Comparison of ENCODE assay signal across 9 cellular contexts in genomic region chr1:227948493-227949260, GRCh38. TPM values are rescaled to one million over a fixed set of nuclear protein-coding genes. Genes with fewer than 3 reads are reported as not detected.
DNase-seq lines count a peak whose midpoint lies in the region; ATAC-seq and TF ChIP-seq lines count a peak whose summit lies in the region.
"Had no signal": no experiment of that assay in that cellular context is flagged by ENCODE, and none has a peak within 500 bp of the region (broad histone marks: within the 10 kb centered on the region; RNA-seq: fewer than 3 reads in every experiment).

No MANE protein-coding gene starts in this region.

- no peak overlapping the region for H3K27ac Mint-ChIP-seq in activated CD4-positive, alpha-beta memory T cell treated with anti-CD3 and anti-CD28 coated beads for 36 hours
- H3K27ac Mint-ChIP-seq in stimulated activated naive B cell treated with anti-CD40 and anti-IgM and Interleukin-4, amounts not matched to agents 10 μg/mL and 1 μg/mL and 100 μg/mL, for 72 hours, result no peak overlapping the region

- H2AFZ ChIP-seq in OCI-LY7 (ENCODE audit: low read length), result no peak overlapping the region

- H3K27me3 Mint-ChIP-seq in activated CD4-positive, alpha-beta memory T cell treated with anti-CD3 and anti-CD28 coated beads for 36 hours, result peaks cover 15% of the 10 kb centered on the region
- H3K27me3 Mint-ChIP-seq in stimulated activated naive B cell treated with anti-CD40 and anti-IgM and Interleukin-4, amounts not matched to agents 10 μg/mL and 1 μg/mL and 100 μg/mL, for 72 hours, result peaks cover 51 to 69% of the 10 kb centered on the region in 2 donors

- H3K4me3 ChIP-seq in iPS-15b (ENCODE audit: low read depth, low read length) (peak overlapping the region; percentile 59), OCI-LY7 (ENCODE audit: low read depth, low read length, poor library complexity, severe bottlenecking) (no peak overlapping the region)

- H3K9me3 ChIP-seq in iPS-15b (ENCODE audit: control insufficient read depth, insufficient read depth, low read length), result no peaks in the 10 kb centered on the region
- no peaks in the 10 kb centered on the region for H3K9me3 ChIP-seq in OCI-LY7 (ENCODE audit: low read length)

- CTCF ChIA-PET in activated CD4-positive, alpha-beta memory T cell treated with anti-CD3 and anti-CD28 coated beads for 36 hours (lab: Charles Lee), result interaction anchor here (0.6 to 8.2 kb wide), 3 partner anchors 185 to 539 kb away, joined by 3 to 106 read pairs (median 6); no protein-coding TSS in a partner anchor
- CTCF ChIA-PET in OCI-LY7 (lab: Charles Lee; ENCODE audit: unreplicated experiment), result no interaction called here

- no peak overlapping the region for H3K9ac ChIP-seq in iPS-15b (ENCODE audit: low read depth, low read length)

- H3K27ac ChIP-seq in OCI-LY7 (ENCODE audit: low read depth, low read length, poor library complexity, severe bottlenecking), result no peak overlapping the region

- no peaks in the 10 kb centered on the region for H4K20me1 ChIP-seq in OCI-LY7 (ENCODE audit: insufficient read depth, low read length)

- intact Hi-C loops in activated CD4-positive, alpha-beta memory T cell treated with anti-CD3 and anti-CD28 coated beads for 36 hours (cut with micrococcal nuclease), result no loop called here
- intact Hi-C loops in OCI-LY7 (cut with micrococcal nuclease; ENCODE audit: unreplicated experiment), result no loop called here

- no peaks in the 10 kb centered on the region for H3K79me2 ChIP-seq in OCI-LY7 (ENCODE audit: insufficient read depth, low read depth, low read length)

- peaks cover 12% of the 10 kb centered on the region for H3K27me3 ChIP-seq in iPS-15b (ENCODE audit: control insufficient read depth, insufficient read depth, low read length)

- no TSS peak for BruUV-seq in OCI-LY7 (replicated peaks; lab: Mats Ljungman, UMichigan)

- no peaks in the 10 kb centered on the region for H3K4me1 ChIP-seq in iPS-15b (ENCODE audit: control insufficient read depth, insufficient read depth, low read length)
- no peaks in the 10 kb centered on the region for H3K4me1 ChIP-seq in OCI-LY7 (ENCODE audit: insufficient read depth, low read length, poor library complexity, severe bottlenecking)

- no peaks in the 10 kb centered on the region for H3K9me2 ChIP-seq in OCI-LY7 (ENCODE audit: insufficient read depth, low read length)

- H3K9me3 Mint-ChIP-seq in activated CD4-positive, alpha-beta memory T cell treated with anti-CD3 and anti-CD28 coated beads for 36 hours, result no peaks in the 10 kb centered on the region
- peaks cover under 1 to 2% of the 10 kb centered on the region in 2 donors for H3K9me3 Mint-ChIP-seq in stimulated activated naive B cell treated with anti-CD40 and anti-IgM and Interleukin-4, amounts not matched to agents 10 μg/mL and 1 μg/mL and 100 μg/mL, for 72 hours

- ATAC-seq in stimulated activated naive B cell treated with anti-CD40 and anti-IgM and Interleukin-4, amounts not matched to agents 10 μg/mL and 1 μg/mL and 100 μg/mL, for 72 hours (replicated peaks), result no peak
- no peak for ATAC-seq in GM21528 (IDR thresholded peaks at IDR 0.05; ENCODE audit: low FRiP score, unreplicated experiment)

- H3K4me1 Mint-ChIP-seq in activated CD4-positive, alpha-beta memory T cell treated with anti-CD3 and anti-CD28 coated beads for 36 hours (ENCODE audit: low read depth), result peaks cover 7% of the 10 kb centered on the region
- H3K4me1 Mint-ChIP-seq in stimulated activated naive B cell treated with anti-CD40 and anti-IgM and Interleukin-4, amounts not matched to agents 10 μg/mL and 1 μg/mL and 100 μg/mL, for 72 hours, result peaks cover 12 to 21% of the 10 kb centered on the region in 2 donors

- H3K36me3 Mint-ChIP-seq in activated CD4-positive, alpha-beta memory T cell treated with anti-CD3 and anti-CD28 coated beads for 36 hours, result no peaks in the 10 kb centered on the region
- no peaks in the 10 kb centered on the region for H3K36me3 Mint-ChIP-seq in stimulated activated naive B cell treated with anti-CD40 and anti-IgM and Interleukin-4, amounts not matched to agents 10 μg/mL and 1 μg/mL and 100 μg/mL, for 72 hours

- DNase-seq in NCI-H510A treated with DMSO at 0.1 percent for 48 hours (lab: John Stamatoyannopoulos, UW), result peak; percentile 11
- DNase-seq in NCI-H510A (lab: John Stamatoyannopoulos, UW), result no peak
- DNase-seq in activated CD4-positive, alpha-beta memory T cell treated with anti-CD3 and anti-CD28 coated beads for 36 hours, result no peak
- no peak for DNase-seq in stimulated activated naive B cell treated with anti-CD40 and anti-IgM and Interleukin-4, amounts not matched to agents 10 μg/mL and 1 μg/mL and 100 μg/mL, for 72 hours
- no peak for DNase-seq in cortex of kidney (lab: John Stamatoyannopoulos, UW)
- DNase-seq in OCI-LY7 (ENCODE audit: low spot score), result no peak
- DNase-seq: occipital lobe had no signal

- POLR2A ChIA-PET in activated CD4-positive, alpha-beta memory T cell treated with anti-CD3 and anti-CD28 coated beads for 36 hours (lab: Charles Lee), result interaction anchor here (0.6 kb wide), 1 partner anchor 64 kb away, joined by 3 read pairs; no protein-coding TSS in a partner anchor
- POLR2A ChIA-PET in OCI-LY7 (lab: Charles Lee), result no interaction called here

- TF ChIP-seq CTCF in OCI-LY7 (conservative IDR thresholded peaks at IDR 0.05; ENCODE audit: low read length), result no peak

- H3K4me3 Mint-ChIP-seq in activated CD4-positive, alpha-beta memory T cell treated with anti-CD3 and anti-CD28 coated beads for 36 hours, result peak overlapping the region; percentile 59
- H3K4me3 Mint-ChIP-seq in stimulated activated naive B cell treated with anti-CD40 and anti-IgM and Interleukin-4, amounts not matched to agents 10 μg/mL and 1 μg/mL and 100 μg/mL, for 72 hours, result peak overlapping the region; percentile 41 to 58

- no peak overlapping the region for H3K4me2 ChIP-seq in OCI-LY7 (ENCODE audit: low read length)

- H3K36me3 ChIP-seq in iPS-15b (ENCODE audit: control insufficient read depth, insufficient read depth, low read length) (no peaks in the 10 kb centered on the region), OCI-LY7 (ENCODE audit: insufficient read depth, low read length) (no peaks in the 10 kb centered on the region)

RNA-seq across cellular contexts. Expression of gene WNT9A, which starts 0.9 kb away (rescaled TPM):
- total RNA-seq in activated CD4-positive, alpha-beta memory T cell treated with anti-CD3 and anti-CD28 coated beads for 36 hours, result under 1 TPM; 0.07 to 0.12 TPM
- not detected in 2 replicates for total RNA-seq in OCI-LY7 (2014; rRNA removed; shearing (Covaris generic))
- total RNA-seq in OCI-LY7 (2022), result not detected in 2 replicates

RNA-seq across cellular contexts. Expression of gene WNT3A, which starts 58.1 kb away (rescaled TPM):
- total RNA-seq in activated CD4-positive, alpha-beta memory T cell treated with anti-CD3 and anti-CD28 coated beads for 36 hours, result not detected
- not detected in 2 replicates for total RNA-seq in OCI-LY7 (2014; rRNA removed; shearing (Covaris generic))
- total RNA-seq in OCI-LY7 (2022), result not detected in 2 replicates
- total RNA-seq: occipital lobe had no signal
